ENCODE assay signal across 8 cellular contexts in genomic region chr16:4517812-4518211, GRCh38. TPM values are rescaled to one million over a fixed set of nuclear protein-coding genes. Genes with fewer than 3 reads are reported as not detected.
A peak's percentile ranks its signal among the peaks of the same experiment; 100 is the strongest.
DNase-seq lines count a peak whose midpoint lies in the region; ATAC-seq and TF ChIP-seq lines count a peak whose summit lies in the region.

No MANE protein-coding gene starts in this region.

- peaks cover 39 to 53% (median 46%) of the 10 kb centered on the region in 3 donors for H3K4me1 Mint-ChIP-seq in CD8-positive, alpha-beta memory T cell

- intact Hi-C loops in heart right ventricle (cut with DNase I), result loop anchor here in 4 of 10 donors (5.0 to 10.0 kb wide), 4 partner anchors 67 to 437 kb away; partner anchors contain the start of gene SEC14L5 (in 2 of the 4)
- intact Hi-C loops in thyroid gland (cut with DNase I), result no loop called here

- H3K4me1 ChIP-seq in CD8-positive, alpha-beta memory T cell (ENCODE audit: insufficient read depth, low read length), result peaks cover 27% of the 10 kb centered on the region
- H3K4me1 ChIP-seq in heart right ventricle (peaks cover 23 to 65% (median 50%) of the 10 kb centered on the region in 9 donors), thyroid gland (peaks cover 0 to 26% of the 10 kb centered on the region in 2 donors)

- H3K27ac ChIP-seq in CD8-positive, alpha-beta memory T cell (ENCODE audit: low read depth, low read length), result no peak overlapping the region
- H3K27ac ChIP-seq in heart right ventricle (peak overlapping the region in 1 of 10 donors; percentile 5), thyroid gland (no peak overlapping the region)

- TF ChIP-seq CTCF in heart right ventricle (IDR thresholded peaks at IDR 0.05) (peak; percentile 32 to 66 (median 56)), thyroid gland (IDR thresholded peaks at IDR 0.05) (peak in 4 of 6 experiments; percentile 25 to 59 (median 56))

- no peak for DNase-seq in CD8-positive, alpha-beta memory T cell
- DNase-seq in HT-29 (ENCODE audit: low spot score), result peak; percentile 40
- DNase-seq in heart right ventricle, result no peak
- no peak for DNase-seq in thyroid gland
- no peak for DNase-seq in DMS153 (lab: John Stamatoyannopoulos, UW)

- POLR2A ChIA-PET in CD8-positive, alpha-beta memory T cell (lab: Charles Lee), result no interaction called here

- peaks cover 4% of the 10 kb centered on the region for H3K36me3 ChIP-seq in CD8-positive, alpha-beta memory T cell (ENCODE audit: insufficient read depth, low read length)
- H3K36me3 ChIP-seq in heart right ventricle, result peaks cover 0 to 14% (median 0%) of the 10 kb centered on the region in 9 donors
- no peaks in the 10 kb centered on the region for H3K36me3 ChIP-seq in thyroid gland

- H3K9me3 Mint-ChIP-seq in CD8-positive, alpha-beta memory T cell, result no peaks in the 10 kb centered on the region

- peaks cover 0 to 27% (median 0%) of the 10 kb centered on the region in 3 donors for H3K36me3 Mint-ChIP-seq in CD8-positive, alpha-beta memory T cell

- H3K9me3 ChIP-seq in CD8-positive, alpha-beta memory T cell (ENCODE audit: low read length), result no peaks in the 10 kb centered on the region
- H3K9me3 ChIP-seq in heart right ventricle (no peaks in the 10 kb centered on the region), thyroid gland (no peaks in the 10 kb centered on the region)

- TF ChIP-seq POLR2A in thyroid gland (IDR thresholded peaks at IDR 0.05), result no peak

- H3K27ac Mint-ChIP-seq in CD8-positive, alpha-beta memory T cell, result peak overlapping the region in 5 of 8 donors; percentile 23 to 82 (median 60)

- 32 to 38% methylated on average over 6 of the region's 6 CpGs for WGBS in heart right ventricle, 2 donors
- 36 to 49% methylated on average over 4 to 5 of the region's 6 CpGs for WGBS in thyroid gland, 2 donors

- H3K27me3 Mint-ChIP-seq in CD8-positive, alpha-beta memory T cell, result peaks cover 0 to 2% of the 10 kb centered on the region in 2 donors

- no peaks in the 10 kb centered on the region for H3K27me3 ChIP-seq in CD8-positive, alpha-beta memory T cell (ENCODE audit: insufficient read depth, low read length, poor library complexity, severe bottlenecking)
- H3K27me3 ChIP-seq in heart right ventricle, result no peaks in the 10 kb centered on the region
- H3K27me3 ChIP-seq in thyroid gland, result no peaks in the 10 kb centered on the region

- peak; percentile 68 for ATAC-seq in SK-N-SH treated with all-trans-retinoic acid at 6 μM for 48 hours
- ATAC-seq in heart right ventricle, result peak in 3 of 8 donors; percentile 8 to 24 (median 19)
- no peak for ATAC-seq in GM18517 (IDR thresholded peaks at IDR 0.05; ENCODE audit: unreplicated experiment)
- no peak for ATAC-seq in HG03159 (IDR thresholded peaks at IDR 0.05; ENCODE audit: unreplicated experiment)

- H3K4me3 Mint-ChIP-seq in CD8-positive, alpha-beta memory T cell, result no peak overlapping the region

- CTCF ChIA-PET in CD8-positive, alpha-beta memory T cell (lab: Charles Lee), result interaction anchor here (1.7 to 1.8 kb wide), 2 partner anchors 11 to 30 kb away, joined by 5 to 6 read pairs; no protein-coding TSS in a partner anchor

- H3K4me3 ChIP-seq in CD8-positive, alpha-beta memory T cell (ENCODE audit: low read length), result no peak overlapping the region
- H3K4me3 ChIP-seq in heart right ventricle, result no peak overlapping the region
- no peak overlapping the region for H3K4me3 ChIP-seq in thyroid gland (replicated peaks in 1 of 3)

TF ChIP-seq in SK-N-SH treated with all-trans-retinoic acid at 6 μM for 48 hours, 23 proteins besides CTCF, POLR2A, EP300 and RAD21:
- TF ChIP-seq ZFP30 (CRISPR knock-in tag; IDR thresholded peaks at IDR 0.05), result no peak
- TF ChIP-seq CSDC2 (CRISPR knock-in tag; IDR thresholded peaks at IDR 0.05), result no peak
- TF ChIP-seq POU6F1 (CRISPR knock-in tag; IDR thresholded peaks at IDR 0.05; ENCODE audit: borderline replicate concordance, low read depth), result no peak

RNA-seq across cellular contexts. Expression of gene CDIP1, which starts 20.8 kb away (rescaled TPM):
- 10 to 100 TPM; 28.4 to 32.1 TPM for total RNA-seq in CD8-positive, alpha-beta memory T cell
- polyA plus RNA-seq in CD8-positive, alpha-beta memory T cell, result 21.8 TPM
- total RNA-seq in HT-29 (2014; rRNA removed; shearing (Covaris generic)), result not detected in 2 replicates
- 10 to 100 TPM; 38.0 to 59.5 (median 47.0) TPM for total RNA-seq in heart right ventricle
- 10 to 100 TPM; 28.2 to 37.5 TPM for polyA plus RNA-seq in heart right ventricle
- 10 to 100 TPM; 15.5 to 25.4 (median 25.2) TPM for total RNA-seq in thyroid gland

RNA-seq across cellular contexts. Expression of gene C16orf96, which starts 38.3 kb away (rescaled TPM):
- under 1 TPM; 0.07 to 0.11 TPM for total RNA-seq in CD8-positive, alpha-beta memory T cell
- polyA plus RNA-seq in CD8-positive, alpha-beta memory T cell, result 0.05 TPM
- not detected in 2 replicates for total RNA-seq in HT-29 (2014; rRNA removed; shearing (Covaris generic))
- total RNA-seq in heart right ventricle, result under 1 TPM; 0.06 to 0.21 (median 0.09) TPM
- under 1 TPM in 1 of 2 donors, not detected in 1; 0.01 TPM for polyA plus RNA-seq in heart right ventricle
- under 1 TPM; 0.11 to 0.88 (median 0.62) TPM for total RNA-seq in thyroid gland

RNA-seq across cellular contexts. Expression of gene HMOX2, which starts 41.6 kb away (rescaled TPM):
- total RNA-seq in CD8-positive, alpha-beta memory T cell, result 10 to 100 TPM; 87.5 to 95.2 TPM
- polyA plus RNA-seq in CD8-positive, alpha-beta memory T cell, result 178 TPM
- total RNA-seq in HT-29 (2014; rRNA removed; shearing (Covaris generic)), result 105 and 113 TPM in 2 replicates
- 100 to 1,000 TPM in 3 of 10 donors, 10 to 100 TPM in 7; 58.4 to 207 (median 84.8) TPM for total RNA-seq in heart right ventricle
- polyA plus RNA-seq in heart right ventricle, result 100 to 1,000 TPM in 1 of 2 donors, 10 to 100 TPM in 1; 74.3 to 251 TPM
- 10 to 100 TPM; 36.0 to 63.2 (median 50.5) TPM for total RNA-seq in thyroid gland

RNA-seq across cellular contexts. Expression of gene NMRAL1, which starts 43.4 kb away (rescaled TPM):
- 10 to 100 TPM; 63.8 to 65.8 TPM for total RNA-seq in CD8-positive, alpha-beta memory T cell
- polyA plus RNA-seq in CD8-positive, alpha-beta memory T cell, result 75.4 TPM
- 81.3 and 109 TPM in 2 replicates for total RNA-seq in HT-29 (2014; rRNA removed; shearing (Covaris generic))
- 10 to 100 TPM in 9 of 10 donors, 1 to 10 TPM in 1; 9.5 to 36.1 (median 27.4) TPM for total RNA-seq in heart right ventricle
- 10 to 100 TPM; 30.7 to 46.5 TPM for polyA plus RNA-seq in heart right ventricle
- 10 to 100 TPM; 40.0 to 88.8 (median 57.6) TPM for total RNA-seq in thyroid gland

Comparison
In these comparisons a context has a peak if more than half of its experiments do, and no peak if none do; other contexts are left out.
1. RNA of gene CDIP1, which starts 20.8 kb away (total RNA-seq): 38.0 to 59.5 TPM in heart right ventricle, 28.4 to 32.1 TPM in CD8-positive, alpha-beta memory T cell and 15.5 to 25.4 TPM in thyroid gland; not detected in HT-29; every median in the first group is over 10 times any median in the second.